24 cellular contexts compared by ENCODE assay signal in genomic region chr12:79397609-79398008, GRCh38.
"Had no signal": no experiment of that assay in that cellular context is flagged by ENCODE, and none has a peak within 500 bp of the region (broad histone marks: within the 10 kb centered on the region; RNA-seq: fewer than 3 reads in every experiment).

No MANE protein-coding gene starts in this region.

- FAIRE-seq: keratinocyte, urothelium cell line had no signal

- H3K27me3 ChIP-seq: dorsolateral prefrontal cortex, gastrocnemius medialis, ovary, sigmoid colon, tibial nerve, upper lobe of left lung had no signal

- H3K4me3 ChIP-seq: dorsolateral prefrontal cortex, gastrocnemius medialis, lower lobe of right lung, ovary, psoas muscle, sigmoid colon, thoracic aorta, tibial nerve, upper lobe of left lung had no signal

- H3K4me1 ChIP-seq: gastrocnemius medialis, lower lobe of right lung, psoas muscle, sigmoid colon, tibial nerve, upper lobe of left lung had no signal

- DNase-seq: cortex of kidney; dorsolateral prefrontal cortex; effector CD4-positive, alpha-beta T cell; foreskin fibroblast; gastrocnemius medialis; head of caudate nucleus; left ventricle myocardium superior; lower lobe of right lung; naive thymus-derived CD8-positive, alpha-beta T cell; nephron progenitor cell; nucleus accumbens; ovary; psoas muscle; right cardiac atrium; sigmoid colon; stimulated activated CD4-positive, alpha-beta T cell treated with anti-CD3 and anti-CD28 coated beads, Interleukin-4, amount 100 ng/mL, for 4 hours; stimulated activated naive CD8-positive, alpha-beta T cell treated with anti-CD3 and anti-CD28 coated beads, Interleukin-15, Interleukin-2, amounts not matched to agents 100 U/mL and 50 U/mL, for 24 hours; upper lobe of left lung had no signal

- H3K36me3 ChIP-seq: gastrocnemius medialis, lower lobe of right lung, ovary, sigmoid colon, thoracic aorta, tibial nerve, upper lobe of left lung had no signal

- H3K27ac ChIP-seq: epithelial cell of prostate, gastrocnemius medialis, lower lobe of right lung, ovary, psoas muscle, sigmoid colon, thoracic aorta, tibial nerve, upper lobe of left lung had no signal

- H3K9me3 ChIP-seq: gastrocnemius medialis, lower lobe of right lung, ovary, psoas muscle, sigmoid colon, thoracic aorta, tibial nerve, upper lobe of left lung had no signal

- ATAC-seq: esophagus mucosa; gastrocnemius medialis; left ventricle myocardium superior; lower lobe of right lung; naive thymus-derived CD8-positive, alpha-beta T cell; psoas muscle; right cardiac atrium; stimulated activated naive CD8-positive, alpha-beta T cell treated with anti-CD3 and anti-CD28 coated beads, Interleukin-15, Interleukin-2, amounts not matched to agents 100 U/mL and 50 U/mL, for 24 hours had no signal
